In the genomic region with DNA sequence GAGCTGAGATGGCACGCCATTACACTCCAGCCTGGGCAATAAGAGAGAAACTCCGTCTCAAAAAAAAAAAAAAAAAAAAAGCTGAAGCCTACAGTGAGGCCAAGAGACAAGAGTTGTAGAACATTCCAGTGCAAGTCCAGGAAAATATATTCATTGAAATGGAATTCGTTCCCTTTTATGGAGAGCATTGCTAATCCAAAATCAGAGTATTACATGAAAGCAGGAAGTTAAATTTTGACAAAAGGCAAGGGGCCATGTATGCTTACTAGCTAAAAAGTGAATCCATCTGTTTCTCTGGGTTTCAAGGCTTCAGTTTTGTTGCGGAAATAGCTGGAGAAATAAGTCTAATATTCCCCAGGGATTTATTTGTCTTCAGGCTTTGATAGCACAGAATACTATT, we compare ENCODE assay signal across 17 cellular contexts.
DNase-seq lines count a peak whose midpoint lies in the region; ATAC-seq and TF ChIP-seq lines count a peak whose summit lies in the region.
"Had no signal": no experiment of that assay in that cellular context is flagged by ENCODE, and none has a peak within 500 bp of the region (broad histone marks: within the 10 kb centered on the region; RNA-seq: fewer than 3 reads in every experiment).

No MANE protein-coding gene starts in this region.

- H3K9me3 ChIP-seq in PC-3 (ENCODE audit: low read length): no peaks in the 10 kb centered on the region

- no peak overlapping the region; the same call in 1 of the 2 replicates for H2AFZ ChIP-seq in PC-3 (ENCODE audit: low read length)

- BruUV-seq in PC-3 (replicated peaks; lab: Mats Ljungman, UMichigan): no TSS peak

- H3K4me2 ChIP-seq in PC-3 (ENCODE audit: low read length): no peak overlapping the region

- H3K27ac Mint-ChIP-seq in activated naive CD4-positive, alpha-beta T cell treated with anti-CD3 and anti-CD28 coated beads, Interleukin-2, amount 10 ng/mL, durations not matched to agents 7 days and 5 days: no peak overlapping the region
- H3K27ac Mint-ChIP-seq: nephron progenitor cell had no signal

- POLR2A ChIA-PET in PC-3 (lab: Charles Lee; ENCODE audit: unreplicated experiment): no interaction called here

- no peaks in the 10 kb centered on the region for H3F3A ChIP-seq in PC-3 (ENCODE audit: low read length, unreplicated experiment)

- H3K4me3 ChIP-seq in AG10803 (ENCODE audit: low read length) (no peak overlapping the region), PC-3 (ENCODE audit: low read length) (no peak overlapping the region), choroid plexus epithelial cell (ENCODE audit: low read depth, low read length) (no peak overlapping the region)
- H3K4me3 ChIP-seq: SK-N-MC had no signal

- DNase-seq in AG10803 (ENCODE audit: low read depth) (peak; percentile 95), PC-3 (peak; percentile 19), choroid plexus epithelial cell (ENCODE audit: low read depth) (peak; percentile 12), omental fat pad (ENCODE audit: low spot score) (no peak), RPMI8226 (no peak)
- DNase-seq in activated naive CD4-positive, alpha-beta T cell treated with anti-CD3 and anti-CD28 coated beads, Interleukin-2, amount 10 ng/mL, durations not matched to agents 7 days and 5 days: no peak
- DNase-seq: activated effector memory CD4-positive, alpha-beta T cell treated with Interleukin-2 at 50 U/mL for 16 hours; amygdala; mesendoderm; NCI-H187 treated with DMSO at 0.1 percent for 48 hours; NCI-H510A; nephron progenitor cell; retina; stimulated activated CD4-positive, alpha-beta T cell treated with anti-CD3 and anti-CD28 coated beads, Interleukin-2, amount 100 ng/mL, for 24 hours had no signal

- no peak overlapping the region for H3K4me3 Mint-ChIP-seq in activated naive CD4-positive, alpha-beta T cell treated with anti-CD3 and anti-CD28 coated beads, Interleukin-2, amount 10 ng/mL, durations not matched to agents 7 days and 5 days
- H3K4me3 Mint-ChIP-seq: nephron progenitor cell had no signal

- no peak overlapping the region for H3K27ac ChIP-seq in PC-3 (ENCODE audit: low read length)
- H3K27ac ChIP-seq: SK-N-MC had no signal

- CTCF ChIA-PET in PC-3 (lab: Charles Lee): interaction anchor here (0.7 kb wide), 1 partner anchor 9 kb away, joined by 21 read pairs; no protein-coding TSS in a partner anchor
- CTCF ChIA-PET in activated naive CD4-positive, alpha-beta T cell treated with anti-CD3 and anti-CD28 coated beads, Interleukin-2, amount 10 ng/mL, durations not matched to agents 7 days and 5 days (lab: Charles Lee): no interaction called here

- no peaks in the 10 kb centered on the region for H3K4me1 Mint-ChIP-seq in activated naive CD4-positive, alpha-beta T cell treated with anti-CD3 and anti-CD28 coated beads, Interleukin-2, amount 10 ng/mL, durations not matched to agents 7 days and 5 days
- H3K4me1 Mint-ChIP-seq: nephron progenitor cell had no signal

- no peaks in the 10 kb centered on the region for H3K9me2 ChIP-seq in PC-3 (replicated peaks; ENCODE audit: low read length)

- no peak overlapping the region for H3K9ac ChIP-seq in PC-3 (ENCODE audit: low read length)

- no peaks in the 10 kb centered on the region for H4K20me1 ChIP-seq in PC-3 (ENCODE audit: low read length)

- peaks cover 2% of the 10 kb centered on the region for H3K9me3 Mint-ChIP-seq in activated naive CD4-positive, alpha-beta T cell treated with anti-CD3 and anti-CD28 coated beads, Interleukin-2, amount 10 ng/mL, durations not matched to agents 7 days and 5 days
- H3K9me3 Mint-ChIP-seq: nephron progenitor cell had no signal

- no peaks in the 10 kb centered on the region for H3K27me3 Mint-ChIP-seq in activated naive CD4-positive, alpha-beta T cell treated with anti-CD3 and anti-CD28 coated beads, Interleukin-2, amount 10 ng/mL, durations not matched to agents 7 days and 5 days

- TF ChIP-seq CTCF in AG10803 (conservative IDR thresholded peaks at IDR 0.05; ENCODE audit: low read length) (no peak), PC-3 (conservative IDR thresholded peaks at IDR 0.05; ENCODE audit: low read depth, low read length) (no peak), choroid plexus epithelial cell (conservative IDR thresholded peaks at IDR 0.05; ENCODE audit: low read depth, low read length) (no peak), omental fat pad (IDR thresholded peaks at IDR 0.05) (no peak)

- no peaks in the 10 kb centered on the region for H3K27me3 ChIP-seq in PC-3 (ENCODE audit: low read length)

- no peaks in the 10 kb centered on the region for H3K36me3 Mint-ChIP-seq in activated naive CD4-positive, alpha-beta T cell treated with anti-CD3 and anti-CD28 coated beads, Interleukin-2, amount 10 ng/mL, durations not matched to agents 7 days and 5 days

- peaks cover 16% of the 10 kb centered on the region for H3K4me1 ChIP-seq in PC-3 (ENCODE audit: insufficient read depth, low read length)

- intact Hi-C loops in PC-3 (cut with micrococcal nuclease): no loop called here

- ATAC-seq in PC-3: no peak; the same call in 1 of the 2 replicates
- ATAC-seq in omental fat pad (ENCODE audit: low FRiP score): peak; percentile 48
- no peak for ATAC-seq in HG03025 (IDR thresholded peaks at IDR 0.05; ENCODE audit: low FRiP score, unreplicated experiment)
- ATAC-seq in GM19467 (IDR thresholded peaks at IDR 0.05; ENCODE audit: unreplicated experiment): no peak

- no peaks in the 10 kb centered on the region for H3K36me3 ChIP-seq in PC-3 (ENCODE audit: low read depth, low read length)

- no peaks in the 10 kb centered on the region for H3K79me2 ChIP-seq in PC-3 (ENCODE audit: low read length)

Comparison
In these comparisons a context has a peak if more than half of its experiments do, and no peak if none do; other contexts are left out.
1. DNase-seq: peak in AG10803 (single experiment), PC-3 (single experiment) and choroid plexus epithelial cell (single experiment); none in omental fat pad (single experiment), RPMI8226 (single experiment) and activated naive CD4-positive, alpha-beta T cell treated with anti-CD3 and anti-CD28 coated beads, Interleukin-2, amount 10 ng/mL, durations not matched to agents 7 days and 5 days (single experiment).